Comparison of ENCODE assay signal across 20 cellular contexts in the genomic region with DNA sequence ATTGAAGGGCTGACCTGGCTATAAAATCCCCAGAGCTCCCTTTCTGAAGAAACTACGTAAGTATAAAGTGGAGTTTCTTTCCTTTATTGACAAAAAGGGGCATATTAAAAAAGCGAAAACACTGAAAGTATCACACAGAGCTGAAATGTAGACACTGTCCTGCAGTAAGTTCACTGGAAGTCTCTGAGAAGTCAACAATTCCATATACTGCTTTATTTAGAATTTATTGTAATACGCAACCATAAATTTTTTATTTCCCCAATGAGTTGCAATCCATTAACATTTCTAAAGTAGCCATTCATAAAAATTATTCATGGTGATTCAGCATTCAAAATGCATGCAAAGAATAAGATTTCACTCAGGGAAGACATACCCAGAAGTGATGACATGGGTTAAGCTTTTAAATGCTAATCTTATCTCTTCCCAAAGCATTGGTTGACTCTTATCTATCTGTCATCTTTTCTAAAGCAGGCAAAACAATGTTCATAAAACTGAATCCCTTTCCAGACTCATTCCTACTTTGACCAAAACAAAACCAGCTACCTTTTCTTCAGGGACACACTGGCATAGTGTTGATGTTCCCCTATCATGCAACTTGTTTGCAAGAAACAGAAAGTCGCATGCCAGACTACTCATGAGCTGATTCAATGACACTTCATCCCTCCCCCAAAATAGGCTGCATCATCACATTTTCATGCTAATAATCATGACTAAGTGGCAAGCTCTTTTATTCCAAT. TPM values are rescaled to one million over a fixed set of nuclear protein-coding genes. Genes with fewer than 3 reads are reported as not detected.
DNase-seq lines count a peak whose midpoint lies in the region; ATAC-seq, FAIRE-seq and TF ChIP-seq lines count a peak whose summit lies in the region.
"Had no signal": no experiment of that assay in that cellular context is flagged by ENCODE, and none has a peak within 500 bp of the region (broad histone marks: within the 10 kb centered on the region; RNA-seq: fewer than 3 reads in every experiment).

No MANE protein-coding gene starts in this region.

- no peak overlapping the region for H3K4me3 Mint-ChIP-seq in stimulated activated naive B cell treated with anti-CD40 and anti-IgM and Interleukin-4, amounts not matched to agents 10 μg/mL and 1 μg/mL and 100 μg/mL, for 72 hours
- H3K4me3 Mint-ChIP-seq in activated CD4-positive, alpha-beta memory T cell treated with anti-CD3 and anti-CD28 coated beads for 36 hours, result no peak overlapping the region
- H3K4me3 Mint-ChIP-seq: CD4-positive, CD25-positive, alpha-beta regulatory T cell; stimulated activated naive CD8-positive, alpha-beta T cell treated with anti-CD3 and anti-CD28 coated beads, Interleukin-15, Interleukin-2, amounts not matched to agents 100 ng/mL and 50 ng/mL, for 24 hours had no signal

- ATAC-seq in psoas muscle (no peak), GM18511 (IDR thresholded peaks at IDR 0.05; ENCODE audit: unreplicated experiment) (no peak)
- ATAC-seq in stimulated activated naive B cell treated with anti-CD40 and anti-IgM and Interleukin-4, amounts not matched to agents 10 μg/mL and 1 μg/mL and 100 μg/mL, for 72 hours (replicated peaks), result no peak
- ATAC-seq: lower lobe of right lung, right cardiac atrium had no signal

- no peaks in the 10 kb centered on the region for H3K27me3 ChIP-seq in adipocyte (replicated peaks; ENCODE audit: control insufficient read depth, insufficient read depth, low read length)
- no peaks in the 10 kb centered on the region for H3K27me3 ChIP-seq in psoas muscle (ENCODE audit: insufficient read depth in 3 of 3, low read length in 2 of 3)
- H3K27me3 ChIP-seq: Peyer's patch, upper lobe of left lung had no signal

- no peak overlapping the region for H3K9ac ChIP-seq in adipocyte (ENCODE audit: low read length)

- TF ChIP-seq CTCF in fibroblast of mammary gland (conservative IDR thresholded peaks at IDR 0.05; ENCODE audit: control insufficient read depth, insufficient read depth, low read depth, low read length), result no peak
- TF ChIP-seq CTCF in psoas muscle (IDR thresholded peaks at IDR 0.05), result no peak

- POLR2A ChIA-PET in activated CD4-positive, alpha-beta memory T cell treated with anti-CD3 and anti-CD28 coated beads for 36 hours (lab: Charles Lee), result no interaction called here

- H3K4me1 Mint-ChIP-seq in stimulated activated naive B cell treated with anti-CD40 and anti-IgM and Interleukin-4, amounts not matched to agents 10 μg/mL and 1 μg/mL and 100 μg/mL, for 72 hours, result no peaks in the 10 kb centered on the region
- H3K4me1 Mint-ChIP-seq in activated CD4-positive, alpha-beta memory T cell treated with anti-CD3 and anti-CD28 coated beads for 36 hours (ENCODE audit: low read depth), result no peaks in the 10 kb centered on the region
- H3K4me1 Mint-ChIP-seq: CD4-positive, CD25-positive, alpha-beta regulatory T cell had no signal

- peak; percentile 27 for FAIRE-seq in H54 (lab: Jason Lieb, UNC)
- FAIRE-seq: endometrium had no signal

- H3K9me3 Mint-ChIP-seq in stimulated activated naive B cell treated with anti-CD40 and anti-IgM and Interleukin-4, amounts not matched to agents 10 μg/mL and 1 μg/mL and 100 μg/mL, for 72 hours, result peaks cover 0 to 3% of the 10 kb centered on the region in 2 donors
- H3K9me3 Mint-ChIP-seq in activated CD4-positive, alpha-beta memory T cell treated with anti-CD3 and anti-CD28 coated beads for 36 hours, result no peaks in the 10 kb centered on the region
- H3K9me3 Mint-ChIP-seq: stimulated activated naive CD8-positive, alpha-beta T cell treated with anti-CD3 and anti-CD28 coated beads, Interleukin-15, Interleukin-2, amounts not matched to agents 100 ng/mL and 50 ng/mL, for 24 hours had no signal

- H3K27me3 Mint-ChIP-seq in stimulated activated naive B cell treated with anti-CD40 and anti-IgM and Interleukin-4, amounts not matched to agents 10 μg/mL and 1 μg/mL and 100 μg/mL, for 72 hours, result no peaks in the 10 kb centered on the region
- no peaks in the 10 kb centered on the region for H3K27me3 Mint-ChIP-seq in activated CD4-positive, alpha-beta memory T cell treated with anti-CD3 and anti-CD28 coated beads for 36 hours
- H3K27me3 Mint-ChIP-seq: CD4-positive, CD25-positive, alpha-beta regulatory T cell; stimulated activated naive CD8-positive, alpha-beta T cell treated with anti-CD3 and anti-CD28 coated beads, Interleukin-15, Interleukin-2, amounts not matched to agents 100 ng/mL and 50 ng/mL, for 24 hours had no signal

- DNase-seq in A172 (ENCODE audit: low spot score) (peak; percentile 6), H54 (ENCODE audit: insufficient read length, low spot score) (no peak), adipocyte (ENCODE audit: low read depth) (no peak), fibroblast of mammary gland (ENCODE audit: low read depth) (peak; percentile 76), psoas muscle (no peak)
- no peak for DNase-seq in stimulated activated naive B cell treated with anti-CD40 and anti-IgM and Interleukin-4, amounts not matched to agents 10 μg/mL and 1 μg/mL and 100 μg/mL, for 72 hours
- no peak for DNase-seq in activated CD4-positive, alpha-beta memory T cell treated with anti-CD3 and anti-CD28 coated beads for 36 hours
- DNase-seq: activated CD4-positive, alpha-beta T cell treated with anti-CD3 and anti-CD28 coated beads for 48 hours; activated CD8-positive, alpha-beta memory T cell treated with anti-CD3 and anti-CD28 coated beads, Interleukin-2, amount 50 U/mL, for 4 hours; activated effector memory CD4-positive, alpha-beta T cell treated with Interleukin-2 at 50 U/mL for 16 hours; CD4-positive, CD25-positive, alpha-beta regulatory T cell; glutamatergic neuron; lower lobe of right lung; occipital lobe; Peyer's patch; right cardiac atrium; upper lobe of left lung had no signal

- intact Hi-C loops in psoas muscle (cut with DNase I), result no loop called here
- intact Hi-C loops in activated CD4-positive, alpha-beta memory T cell treated with anti-CD3 and anti-CD28 coated beads for 36 hours (cut with micrococcal nuclease), result no loop called here

- no peak overlapping the region for H3K27ac ChIP-seq in psoas muscle
- H3K27ac ChIP-seq: lower lobe of right lung, Peyer's patch had no signal

- no peak overlapping the region for H3K27ac Mint-ChIP-seq in stimulated activated naive B cell treated with anti-CD40 and anti-IgM and Interleukin-4, amounts not matched to agents 10 μg/mL and 1 μg/mL and 100 μg/mL, for 72 hours
- H3K27ac Mint-ChIP-seq in activated CD4-positive, alpha-beta memory T cell treated with anti-CD3 and anti-CD28 coated beads for 36 hours, result no peak overlapping the region
- H3K27ac Mint-ChIP-seq: CD4-positive, CD25-positive, alpha-beta regulatory T cell; stimulated activated naive CD8-positive, alpha-beta T cell treated with anti-CD3 and anti-CD28 coated beads, Interleukin-15, Interleukin-2, amounts not matched to agents 100 ng/mL and 50 ng/mL, for 24 hours had no signal

- CTCF ChIA-PET in activated CD4-positive, alpha-beta memory T cell treated with anti-CD3 and anti-CD28 coated beads for 36 hours (lab: Charles Lee), result no interaction called here

- H3K4me1 ChIP-seq in adipocyte (ENCODE audit: control insufficient read depth, insufficient read depth, low read length) (peaks cover 27% of the 10 kb centered on the region), psoas muscle (no peaks in the 10 kb centered on the region)

- TF ChIP-seq POLR2A in H54 (IDR thresholded peaks at IDR 0.05; ENCODE audit: low read depth, low read length), result no peak

- no peaks in the 10 kb centered on the region for H3K9me3 ChIP-seq in adipocyte (ENCODE audit: control insufficient read depth, low read length)
- H3K9me3 ChIP-seq in psoas muscle, result no peaks in the 10 kb centered on the region
- H3K9me3 ChIP-seq: lower lobe of right lung, Peyer's patch, upper lobe of left lung had no signal

- WGBS in psoas muscle, 3 donors, result 92 to 93% (median 93%) methylated on average over 4 of the region's 4 CpGs

- peak overlapping the region; percentile 10 for H3K4me3 ChIP-seq in adipocyte (ENCODE audit: low read length)
- no peak overlapping the region for H3K4me3 ChIP-seq in fibroblast of mammary gland (ENCODE audit: control insufficient read depth, low read depth, low read length)
- H3K4me3 ChIP-seq in psoas muscle, result no peak overlapping the region
- H3K4me3 ChIP-seq: lower lobe of right lung, Peyer's patch, upper lobe of left lung had no signal

- H3K36me3 Mint-ChIP-seq in stimulated activated naive B cell treated with anti-CD40 and anti-IgM and Interleukin-4, amounts not matched to agents 10 μg/mL and 1 μg/mL and 100 μg/mL, for 72 hours, result no peaks in the 10 kb centered on the region
- H3K36me3 Mint-ChIP-seq in activated CD4-positive, alpha-beta memory T cell treated with anti-CD3 and anti-CD28 coated beads for 36 hours, result no peaks in the 10 kb centered on the region
- H3K36me3 Mint-ChIP-seq: CD4-positive, CD25-positive, alpha-beta regulatory T cell had no signal

- no peaks in the 10 kb centered on the region for H3K36me3 ChIP-seq in adipocyte (ENCODE audit: control insufficient read depth, insufficient read depth, low read length, severe bottlenecking)
- no peaks in the 10 kb centered on the region for H3K36me3 ChIP-seq in psoas muscle (ENCODE audit: insufficient read depth in 1 of 2, low read depth in 1 of 2)
- H3K36me3 ChIP-seq: lower lobe of right lung, Peyer's patch, upper lobe of left lung had no signal

RNA-seq across cellular contexts. Expression of a gene that starts 17.3 kb away (rescaled TPM):
- 5.0 and 7.8 TPM in 2 replicates for total RNA-seq in A172 (2014; rRNA removed; shearing (Covaris generic))
- total RNA-seq in psoas muscle, result 10 to 100 TPM in 1 of 4 donors, 1 to 10 TPM in 3; 4.1 to 11.5 (median 8.1) TPM
- 1 to 10 TPM; 1.5 to 3.1 (median 1.6) TPM for polyA plus RNA-seq in psoas muscle
- total RNA-seq in activated CD4-positive, alpha-beta memory T cell treated with anti-CD3 and anti-CD28 coated beads for 36 hours, result under 1 TPM; 0.07 TPM
- total RNA-seq: CD4-positive, CD25-positive, alpha-beta regulatory T cell had no signal
- polyA plus RNA-seq: CD4-positive, CD25-positive, alpha-beta regulatory T cell had no signal

Comparison
In these comparisons a context has a peak if more than half of its experiments do, and no peak if none do; other contexts are left out.
1. DNase-seq: peak in A172 (single experiment) and fibroblast of mammary gland (single experiment); none in H54 (single experiment), adipocyte (single experiment), psoas muscle (0 of 2), stimulated activated naive B cell treated with anti-CD40 and anti-IgM and Interleukin-4, amounts not matched to agents 10 μg/mL and 1 μg/mL and 100 μg/mL, for 72 hours (single experiment) and activated CD4-positive, alpha-beta memory T cell treated with anti-CD3 and anti-CD28 coated beads for 36 hours (single experiment).